ENCODE assay signal across 1 cellular context in genomic region chr20:17708675-17709360, GRCh38.
TF ChIP-seq lines count a peak whose summit lies in the region.

No MANE protein-coding gene starts in this region.

TF ChIP-seq in IMR-90, 13 proteins besides CTCF, POLR2A, EP300 and RAD21:
- TF ChIP-seq MAZ (IDR thresholded peaks at IDR 0.05; ENCODE audit: borderline replicate concordance, low read depth, low read length) (no peak), BHLHE40 (IDR thresholded peaks at IDR 0.05; ENCODE audit: low read depth, low read length) (no peak), MXI1 (IDR thresholded peaks at IDR 0.05; ENCODE audit: borderline replicate concordance, low read depth, low read length) (no peak), RCOR1 (IDR thresholded peaks at IDR 0.05; ENCODE audit: insufficient replicate concordance, low read length) (no peak), NFE2L2 (IDR thresholded peaks at IDR 0.05; ENCODE audit: low read depth, low read length) (no peak), USF2 (IDR thresholded peaks at IDR 0.05; ENCODE audit: low read depth, low read length) (no peak), SMC3 (IDR thresholded peaks at IDR 0.05; ENCODE audit: low read depth, low read length) (no peak), ELK1 (IDR thresholded peaks at IDR 0.05; ENCODE audit: borderline replicate concordance, low read depth, low read length) (no peak), CHD1 (IDR thresholded peaks at IDR 0.05; ENCODE audit: low read depth, low read length) (no peak), MAFK (IDR thresholded peaks at IDR 0.05; ENCODE audit: low read depth, low read length) (no peak), CEBPB (IDR thresholded peaks at IDR 0.05; ENCODE audit: low read depth, low read length) (no peak), FOS (IDR thresholded peaks at IDR 0.05; ENCODE audit: low read depth, low read length) (no peak), RFX5 (IDR thresholded peaks at IDR 0.05; ENCODE audit: low read depth, low read length) (no peak)
TF ChIP-seq in IMR-90: peak in this region for 0.
